In the genomic region with DNA sequence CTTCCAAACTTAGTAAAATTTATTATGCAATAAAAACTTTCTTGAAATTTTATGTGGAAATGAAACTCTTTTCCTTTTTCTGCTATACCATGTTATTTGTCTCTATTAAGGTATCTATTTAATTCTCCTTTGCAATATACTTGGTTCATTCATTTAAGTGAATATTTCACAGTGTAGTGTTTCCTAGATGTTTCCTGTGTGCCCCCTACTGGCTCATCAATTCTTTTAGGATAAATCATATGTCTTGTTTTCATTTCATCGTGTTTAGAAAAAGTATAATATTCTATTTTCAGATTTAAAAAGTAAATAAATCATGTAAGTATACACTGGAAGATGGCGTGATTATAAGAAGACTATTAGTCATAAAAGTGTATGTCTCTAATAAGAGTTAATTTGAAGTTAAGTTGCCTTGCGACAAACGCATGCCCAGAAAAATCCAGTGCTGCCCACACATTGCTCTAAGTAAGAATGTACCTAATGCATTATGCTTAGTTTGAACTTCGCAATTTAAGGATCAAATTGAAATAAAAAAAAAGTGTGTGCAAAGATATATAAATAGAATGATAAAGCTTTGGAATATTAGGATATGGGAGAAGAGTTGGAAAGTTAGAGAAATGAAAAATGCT, we compare ENCODE assay signal across 8 cellular contexts.
DNase-seq lines count a peak whose midpoint lies in the region; ATAC-seq, FAIRE-seq and TF ChIP-seq lines count a peak whose summit lies in the region.

No MANE protein-coding gene starts in this region.

- TF ChIP-seq POLR2A in right lobe of liver (IDR thresholded peaks at IDR 0.05) = no peak

- peak overlapping the region; percentile 62 for H2AFZ ChIP-seq in SU-DHL-6 (ENCODE audit: low read depth, low read length, severe bottlenecking)

- DNase-seq in HTR-8/SVneo (ENCODE audit: insufficient read length, low spot score) (peak; percentile 11), right lobe of liver (no peak), ecto neural progenitor cell (ENCODE audit: low spot score) (no peak)

- H3K9me2 ChIP-seq in SU-DHL-6 (replicated peaks; ENCODE audit: insufficient read depth, low read length) = no peaks in the 10 kb centered on the region

- intact Hi-C loops in right lobe of liver (cut with DNase I) = no loop called here

- H3K4me3 ChIP-seq in SU-DHL-6 (ENCODE audit: insufficient read depth, low read length, poor library complexity, severe bottlenecking) (no peak overlapping the region), right lobe of liver (no peak overlapping the region)

- no peaks in the 10 kb centered on the region for H4K20me1 ChIP-seq in SU-DHL-6 (ENCODE audit: low read depth, low read length)

- TF ChIP-seq CTCF in 22Rv1 (IDR thresholded peaks at IDR 0.05) = peak; percentile 69
- peak; percentile 62 for TF ChIP-seq CTCF in SU-DHL-6 (IDR thresholded peaks at IDR 0.05; ENCODE audit: insufficient read depth, low read length, poor library complexity, severe bottlenecking)
- peak; percentile 49 to 61 (median 52) for TF ChIP-seq CTCF in right lobe of liver (IDR thresholded peaks at IDR 0.05)

- FAIRE-seq in HTR-8/SVneo (lab: Jason Lieb, UNC) = no peak

- no peak overlapping the region for H3K27ac ChIP-seq in 22Rv1
- H3K27ac ChIP-seq in SU-DHL-6 (ENCODE audit: low read depth, low read length) = peak overlapping the region; percentile 55
- H3K27ac ChIP-seq in right lobe of liver = no peak overlapping the region

- no peaks in the 10 kb centered on the region for H3K79me2 ChIP-seq in SU-DHL-6 (ENCODE audit: insufficient read depth, low read length)

- H3K27me3 ChIP-seq in SU-DHL-6 (ENCODE audit: low read length) = no peaks in the 10 kb centered on the region
- no peaks in the 10 kb centered on the region for H3K27me3 ChIP-seq in right lobe of liver

- peak overlapping the region; percentile 52 for H3K4me2 ChIP-seq in SU-DHL-6 (ENCODE audit: low read depth, low read length, poor library complexity, severe bottlenecking)

- ATAC-seq in GM18873 (IDR thresholded peaks at IDR 0.05; ENCODE audit: low FRiP score, unreplicated experiment) = peak; percentile 53
- ATAC-seq in right lobe of liver = peak; percentile 47 to 63 (median 57)
- ATAC-seq in HG02759 (IDR thresholded peaks at IDR 0.05; ENCODE audit: unreplicated experiment) = no peak
- ATAC-seq in GM21528 (IDR thresholded peaks at IDR 0.05; ENCODE audit: low FRiP score, unreplicated experiment) = no peak

- H3K36me3 ChIP-seq in SU-DHL-6 (ENCODE audit: low read length) = no peaks in the 10 kb centered on the region
- H3K36me3 ChIP-seq in right lobe of liver = no peaks in the 10 kb centered on the region

- H3K9ac ChIP-seq in SU-DHL-6 (ENCODE audit: low read length) = no peak overlapping the region

- no peaks in the 10 kb centered on the region for H3K4me1 ChIP-seq in right lobe of liver

- H3K9me3 ChIP-seq in SU-DHL-6 (ENCODE audit: insufficient read depth, low read length) = no peaks in the 10 kb centered on the region; the same call in 1 of the 2 replicates
- no peaks in the 10 kb centered on the region for H3K9me3 ChIP-seq in right lobe of liver

- H3F3A ChIP-seq in SU-DHL-6 (ENCODE audit: insufficient read depth) = peaks cover 4% of the 10 kb centered on the region; the same call in 1 of the 2 replicates

- 22% methylated on average over 5 of the region's 5 CpGs for WGBS in right lobe of liver (ENCODE audit: insufficient coverage, low coverage, low lambda C conversion rate, missing lambda C conversion rate)

Comparison
In these comparisons a context has a peak if more than half of its experiments do, and no peak if none do; other contexts are left out.
1. ATAC-seq: peak in GM18873 (single experiment) and right lobe of liver (4 of 4); none in HG02759 (single experiment) and GM21528 (single experiment).
2. Peak in every context shown above with its lines, with median percentiles within 50 percentile points of each other: CTCF ChIP-seq.